Comparison of ENCODE assay signal across 22 cellular contexts in genomic region chr22:37982151-37982838, GRCh38. TPM values are rescaled to one million over a fixed set of nuclear protein-coding genes. Genes with fewer than 3 reads are reported as not detected.
DNase-seq lines count a peak whose midpoint lies in the region; ATAC-seq and TF ChIP-seq lines count a peak whose summit lies in the region.
"Had no signal": no experiment of that assay in that cellular context is flagged by ENCODE, and none has a peak within 500 bp of the region (broad histone marks: within the 10 kb centered on the region; RNA-seq: fewer than 3 reads in every experiment).

No MANE protein-coding gene starts in this region.

- no peak overlapping the region for H3K4me2 ChIP-seq in PC-9

- H4K20me1 ChIP-seq in PC-9 (ENCODE audit: insufficient read depth) = no peaks in the 10 kb centered on the region

- H3K79me2 ChIP-seq in PC-9 (ENCODE audit: low read depth) = no peaks in the 10 kb centered on the region

- H3K4me1 ChIP-seq in PC-9 (replicated peaks; ENCODE audit: insufficient read depth) = no peaks in the 10 kb centered on the region
- H3K4me1 ChIP-seq: spleen had no signal

- TF ChIP-seq CTCF in PC-9 (conservative IDR thresholded peaks at IDR 0.05) = no peak

- DNase-seq in HuH-7.5 (ENCODE audit: low spot score) = peak; percentile 22
- DNase-seq in left colon = no peak
- DNase-seq in stimulated activated naive B cell treated with anti-CD40 and anti-IgM and Interleukin-4, amounts not matched to agents 10 μg/mL and 1 μg/mL and 100 μg/mL, for 72 hours = no peak
- DNase-seq in iPS-NIHi11 (ENCODE audit: low spot score) = no peak
- no peak for DNase-seq in PC-9
- DNase-seq: activated CD4-positive, alpha-beta T cell treated with anti-CD3 and anti-CD28 coated beads, Interleukin-2, amount 50 U/mL, for 1 hour; activated CD8-positive, alpha-beta memory T cell treated with anti-CD3 and anti-CD28 coated beads, Interleukin-2, amount 50 U/mL, for 4 hours; activated effector memory CD4-positive, alpha-beta T cell treated with anti-CD3 and anti-CD28 coated beads, Interleukin-2, amount 50 U/mL, for 16 hours; DND-41; Karpas-422; NCI-H1105; NCI-H2081 treated with DMSO at 0.1 percent for 48 hours; NCI-H526; spleen; stimulated activated CD8-positive, alpha-beta memory T cell treated with anti-CD3 and anti-CD28 coated beads, Interleukin-4, amount 100 ng/mL, for 48 hours; T-cell had no signal

- no peaks in the 10 kb centered on the region for H3K4me1 Mint-ChIP-seq in stimulated activated naive B cell treated with anti-CD40 and anti-IgM and Interleukin-4, amounts not matched to agents 10 μg/mL and 1 μg/mL and 100 μg/mL, for 72 hours
- H3K4me1 Mint-ChIP-seq: central memory CD8-positive, alpha-beta T cell; T-cell had no signal

- H2AFZ ChIP-seq in PC-9 = no peak overlapping the region

- H3K9me3 ChIP-seq in PC-9 (ENCODE audit: insufficient read depth, low read depth) = no peaks in the 10 kb centered on the region
- H3K9me3 ChIP-seq: spleen had no signal

- H3K9me3 Mint-ChIP-seq in stimulated activated naive B cell treated with anti-CD40 and anti-IgM and Interleukin-4, amounts not matched to agents 10 μg/mL and 1 μg/mL and 100 μg/mL, for 72 hours = no peaks in the 10 kb centered on the region
- H3K9me3 Mint-ChIP-seq: central memory CD8-positive, alpha-beta T cell; natural killer cell treated with Interleukin-12 subunit alpha and Interleukin-12 subunit beta and Interleukin-15 and Interleukin-18, amount 100 ng/mL, for 72 hours; T-cell had no signal

- H3K27me3 ChIP-seq in PC-9 (ENCODE audit: insufficient read depth, low read depth) = no peaks in the 10 kb centered on the region
- H3K27me3 ChIP-seq: spleen had no signal

- no peaks in the 10 kb centered on the region for H3F3A ChIP-seq in PC-9 (ENCODE audit: insufficient read depth, low read depth)

- H3K4me3 ChIP-seq in PC-9 = no peak overlapping the region
- H3K4me3 ChIP-seq: spleen had no signal

- ATAC-seq in left colon (peak; percentile 13), GM19351 (IDR thresholded peaks at IDR 0.05; ENCODE audit: unreplicated experiment) (no peak), HG03520 (IDR thresholded peaks at IDR 0.05; ENCODE audit: unreplicated experiment) (no peak)
- no peak for ATAC-seq in stimulated activated naive B cell treated with anti-CD40 and anti-IgM and Interleukin-4, amounts not matched to agents 10 μg/mL and 1 μg/mL and 100 μg/mL, for 72 hours (replicated peaks)
- ATAC-seq: natural killer cell treated with Interleukin-12 subunit alpha and Interleukin-12 subunit beta and Interleukin-15 and Interleukin-18, amount 100 ng/mL, for 72 hours; T-cell had no signal

- peak overlapping the region in 1 of 2 donors; percentile 19 for H3K4me3 Mint-ChIP-seq in stimulated activated naive B cell treated with anti-CD40 and anti-IgM and Interleukin-4, amounts not matched to agents 10 μg/mL and 1 μg/mL and 100 μg/mL, for 72 hours
- H3K4me3 Mint-ChIP-seq: central memory CD8-positive, alpha-beta T cell; natural killer cell treated with Interleukin-12 subunit alpha and Interleukin-12 subunit beta and Interleukin-15 and Interleukin-18, amount 100 ng/mL, for 72 hours; T-cell had no signal

- no TSS peak for BruUV-seq in PC-9 (replicated peaks; lab: Mats Ljungman, UMichigan)

- H3K36me3 ChIP-seq in PC-9 (ENCODE audit: low read depth) = no peaks in the 10 kb centered on the region

- POLR2A ChIA-PET in PC-9 (lab: Charles Lee; ENCODE audit: unreplicated experiment) = interaction anchor here (0.6 kb wide), 1 partner anchor 75 kb away, joined by 3 read pairs; the partner anchor contains the start of gene PICK1

- H3K36me3 Mint-ChIP-seq in stimulated activated naive B cell treated with anti-CD40 and anti-IgM and Interleukin-4, amounts not matched to agents 10 μg/mL and 1 μg/mL and 100 μg/mL, for 72 hours = peaks cover 30 to 38% of the 10 kb centered on the region in 2 donors
- H3K36me3 Mint-ChIP-seq: natural killer cell treated with Interleukin-12 subunit alpha and Interleukin-12 subunit beta and Interleukin-15 and Interleukin-18, amount 100 ng/mL, for 72 hours had no signal

- intact Hi-C loops in left colon (cut with DNase I, micrococcal nuclease) = no loop called here
- intact Hi-C loops in PC-9 (cut with micrococcal nuclease; ENCODE audit: unreplicated experiment) = no loop called here

- H3K9me2 ChIP-seq in PC-9 (ENCODE audit: insufficient read depth) = no peaks in the 10 kb centered on the region

- peak overlapping the region; percentile 0 for H3K27ac Mint-ChIP-seq in stimulated activated naive B cell treated with anti-CD40 and anti-IgM and Interleukin-4, amounts not matched to agents 10 μg/mL and 1 μg/mL and 100 μg/mL, for 72 hours
- H3K27ac Mint-ChIP-seq: natural killer cell treated with Interleukin-12 subunit alpha and Interleukin-12 subunit beta and Interleukin-15 and Interleukin-18, amount 100 ng/mL, for 72 hours; T-cell had no signal

- no peaks in the 10 kb centered on the region for H3K27me3 Mint-ChIP-seq in stimulated activated naive B cell treated with anti-CD40 and anti-IgM and Interleukin-4, amounts not matched to agents 10 μg/mL and 1 μg/mL and 100 μg/mL, for 72 hours
- H3K27me3 Mint-ChIP-seq: central memory CD8-positive, alpha-beta T cell; natural killer cell treated with Interleukin-12 subunit alpha and Interleukin-12 subunit beta and Interleukin-15 and Interleukin-18, amount 100 ng/mL, for 72 hours; T-cell had no signal

- H3K27ac ChIP-seq in cingulate gyrus (ENCODE audit: low read depth, low read length) (peak overlapping the region; percentile 90), PC-9 (no peak overlapping the region)
- H3K27ac ChIP-seq: spleen had no signal

- CTCF ChIA-PET in PC-9 (lab: Charles Lee) = no interaction called here

RNA-seq across cellular contexts. Expression of gene SOX10, which starts 2.1 kb away (rescaled TPM):
- 1 to 10 TPM; 1.5 to 3.7 TPM for total RNA-seq in left colon
- not detected in 2 replicates for total RNA-seq in PC-9 (2021)
- total RNA-seq: mesenteric fat pad; natural killer cell treated with Interleukin-12 subunit alpha and Interleukin-12 subunit beta and Interleukin-15 and Interleukin-18, amount 100 ng/mL, for 72 hours; T-cell had no signal

RNA-seq across cellular contexts. Expression of gene POLR2F, which starts 28.8 kb away (rescaled TPM):
- total RNA-seq in left colon (10 to 100 TPM; 51.1 to 60.2 TPM), PC-9 (2021) (147 and 180 TPM in 2 replicates)

RNA-seq across cellular contexts. Expression of gene C22orf23, which starts 28.9 kb away (rescaled TPM):
- total RNA-seq in left colon = not detected
- total RNA-seq in PC-9 (2021) = 1.0 and 1.7 TPM in 2 replicates
- total RNA-seq: mesenteric fat pad, spleen, T-cell had no signal
